ENCODE assay signal across 8 cellular contexts in the genomic region with DNA sequence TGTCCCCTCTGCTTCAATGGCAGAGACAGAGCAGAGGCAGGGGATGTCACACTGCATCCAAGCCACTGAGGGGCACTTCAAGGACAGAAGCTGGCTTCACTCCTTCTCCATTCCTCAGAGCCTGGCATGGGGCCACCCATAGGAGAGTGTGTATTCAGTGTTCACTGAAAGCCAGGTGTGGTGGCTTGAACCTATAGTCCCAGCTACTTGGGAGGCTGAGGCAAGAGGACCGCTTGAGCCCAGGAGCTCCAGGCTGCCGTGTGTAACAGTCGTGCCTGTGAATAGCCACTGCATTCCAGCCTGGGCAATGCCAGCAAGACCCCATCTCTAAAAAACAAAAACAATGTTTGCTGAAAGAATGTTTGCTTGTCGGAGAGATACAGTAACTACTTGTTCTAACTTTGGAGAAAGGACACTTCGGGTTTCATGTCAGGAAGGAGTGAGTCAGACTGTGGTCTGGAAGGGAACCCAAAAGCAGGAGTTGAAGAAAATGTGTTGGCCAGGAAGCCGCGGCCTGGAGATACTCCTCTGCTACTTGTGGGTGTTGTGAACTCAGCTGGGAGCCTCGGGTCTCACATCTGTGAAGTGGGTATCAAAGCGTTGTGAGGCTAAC. TPM values are rescaled to one million over a fixed set of nuclear protein-coding genes. Genes with fewer than 3 reads are reported as not detected.
DNase-seq lines count a peak whose midpoint lies in the region; ATAC-seq, FAIRE-seq and TF ChIP-seq lines count a peak whose summit lies in the region.

No MANE protein-coding gene starts in this region.

- H3K4me1 Mint-ChIP-seq in activated naive CD8-positive, alpha-beta T cell treated with anti-CD3 and anti-CD28 coated beads, Interleukin-2, amount 50 U/mL, for 24 hours, result peaks cover 63% of the 10 kb centered on the region

- H3K9ac ChIP-seq in keratinocyte (ENCODE audit: control insufficient read depth, extremely low read depth, insufficient read depth, low read length) (peak overlapping the region; percentile 46), MM.1S (ENCODE audit: low read length) (no peak overlapping the region)

- H3K27ac ChIP-seq in keratinocyte (ENCODE audit: control insufficient read depth, insufficient read depth, low read length) (peak overlapping the region; percentile 56), MM.1S (ENCODE audit: low read length) (no peak overlapping the region)

- H3K4me2 ChIP-seq in keratinocyte (ENCODE audit: control insufficient read depth, extremely low read depth, insufficient read depth, low read depth, low read length) (peak overlapping the region; percentile 52), MM.1S (ENCODE audit: low read depth, low read length) (no peak overlapping the region)

- H3K79me2 ChIP-seq in keratinocyte (ENCODE audit: control insufficient read depth, insufficient read depth, low read length) (peaks cover 81% of the 10 kb centered on the region), MM.1S (ENCODE audit: low read length) (peaks cover 98% of the 10 kb centered on the region)

- H3K9me1 ChIP-seq in keratinocyte (ENCODE audit: control insufficient read depth, extremely low read depth, insufficient read depth, low read length), result peaks cover 5% of the 10 kb centered on the region

- no peak overlapping the region for H2AFZ ChIP-seq in keratinocyte (ENCODE audit: control insufficient read depth, low read length)
- no peak overlapping the region for H2AFZ ChIP-seq in MM.1S (ENCODE audit: low read length)

- peak; percentile 81 for ATAC-seq in activated naive CD8-positive, alpha-beta T cell treated with anti-CD3 and anti-CD28 coated beads, Interleukin-2, amount 50 U/mL, for 24 hours
- no peak for ATAC-seq in HG03135 (IDR thresholded peaks at IDR 0.05; ENCODE audit: unreplicated experiment)

- peak overlapping the region; percentile 41 for H3K4me3 Mint-ChIP-seq in activated naive CD8-positive, alpha-beta T cell treated with anti-CD3 and anti-CD28 coated beads, Interleukin-2, amount 50 U/mL, for 24 hours

- H3F3A ChIP-seq in MM.1S (ENCODE audit: insufficient read depth, low read length), result no peaks in the 10 kb centered on the region

- dilution Hi-C loops in keratinocyte (cut with MboI; ENCODE audit: extremely low pct_ligation_motif_present, low sequenced_read_pairs), result no loop called here

- H3K9me3 Mint-ChIP-seq in activated naive CD8-positive, alpha-beta T cell treated with anti-CD3 and anti-CD28 coated beads, Interleukin-2, amount 50 U/mL, for 24 hours, result no peaks in the 10 kb centered on the region

- H3K4me3 ChIP-seq in keratinocyte (ENCODE audit: control insufficient read depth in 2 of 3, extremely low read depth in 1 of 3, insufficient read depth in 2 of 3, low read depth in 1 of 3, low read length in 3 of 3), result no peak overlapping the region
- H3K4me3 ChIP-seq in MM.1S (ENCODE audit: low read length), result no peak overlapping the region

- H3K27me3 ChIP-seq in keratinocyte (ENCODE audit: control insufficient read depth, extremely low read depth, insufficient read depth, low read length) (no peaks in the 10 kb centered on the region), MM.1S (replicated peaks; ENCODE audit: insufficient read depth, low read length) (no peaks in the 10 kb centered on the region)

- no peaks in the 10 kb centered on the region for H3K27me3 Mint-ChIP-seq in activated naive CD8-positive, alpha-beta T cell treated with anti-CD3 and anti-CD28 coated beads, Interleukin-2, amount 50 U/mL, for 24 hours

- H3K9me2 ChIP-seq in MM.1S (replicated peaks; ENCODE audit: insufficient read depth, low read length), result no peaks in the 10 kb centered on the region

- H3K36me3 Mint-ChIP-seq in activated naive CD8-positive, alpha-beta T cell treated with anti-CD3 and anti-CD28 coated beads, Interleukin-2, amount 50 U/mL, for 24 hours (ENCODE audit: low read depth), result peaks cover 7% of the 10 kb centered on the region

- FAIRE-seq in keratinocyte (lab: Jason Lieb, UNC), result peak; percentile 93

- H4K20me1 ChIP-seq in keratinocyte (ENCODE audit: control insufficient read depth, extremely low read depth, insufficient read depth, low read length) (peaks cover 24% of the 10 kb centered on the region), MM.1S (ENCODE audit: insufficient read depth, low read length) (peaks cover 21% of the 10 kb centered on the region)

- TF ChIP-seq CTCF in keratinocyte (optimal IDR thresholded peaks at IDR 0.05 in 1 of 3, IDR thresholded peaks at IDR 0.05 in 1 of 3, conservative IDR thresholded peaks at IDR 0.05 in 1 of 3; ENCODE audit: extremely low read depth in 1 of 3, insufficient read depth in 2 of 3, low read length in 3 of 3) (no peak), MM.1S (IDR thresholded peaks at IDR 0.05; ENCODE audit: low read length) (no peak)

- H3K9me3 ChIP-seq in keratinocyte (ENCODE audit: control insufficient read depth, low read depth, low read length) (no peaks in the 10 kb centered on the region), MM.1S (replicated peaks; ENCODE audit: insufficient read depth, low read length) (no peaks in the 10 kb centered on the region)

- peak overlapping the region; percentile 80 for H3K27ac Mint-ChIP-seq in activated naive CD8-positive, alpha-beta T cell treated with anti-CD3 and anti-CD28 coated beads, Interleukin-2, amount 50 U/mL, for 24 hours

- DNase-seq in ELR (ENCODE audit: low read depth), result peak; percentile 94
- DNase-seq in SKM-1 (lab: John Stamatoyannopoulos, UW; ENCODE audit: unreplicated experiment), result peak; percentile 2
- DNase-seq in activated naive CD8-positive, alpha-beta T cell treated with anti-CD3 and anti-CD28 coated beads, Interleukin-2, amount 50 U/mL, for 24 hours, result peak; percentile 58
- DNase-seq in keratinocyte (ENCODE audit: low read depth, low spot score), result no peak
- DNase-seq in stimulated activated CD8-positive, alpha-beta memory T cell treated with anti-CD3 and anti-CD28 coated beads, Interleukin-15, amount 100 ng/mL, for 4 hours (ENCODE audit: low read depth in 2 of 2), result peak; percentile 36 to 37
- DNase-seq in NCI-H128 (lab: John Stamatoyannopoulos, UW; ENCODE audit: unreplicated experiment), result no peak
- DNase-seq in MM.1S, result no peak

- H3K4me1 ChIP-seq in keratinocyte (ENCODE audit: control insufficient read depth, extremely low read depth, insufficient read depth, low read length) (peaks cover 44% of the 10 kb centered on the region), MM.1S (ENCODE audit: low read length) (no peaks in the 10 kb centered on the region)

- H3K36me3 ChIP-seq in keratinocyte (ENCODE audit: control insufficient read depth in 2 of 2, extremely low read depth in 1 of 2, insufficient read depth in 2 of 2, low read length in 2 of 2), result peaks cover 6 to 64% of the 10 kb centered on the region in 2 experiments
- H3K36me3 ChIP-seq in MM.1S (replicated peaks; ENCODE audit: insufficient read depth, low read length), result no peaks in the 10 kb centered on the region

RNA-seq across cellular contexts. Expression of a gene that starts 43.4 kb away (rescaled TPM):
- 14.4 to 47.6 TPM (median 28.2 TPM) in 3 replicates for polyA plus RNA-seq in keratinocyte
- polyA plus RNA-seq in keratinocyte (2011; ENCODE audit: low read depth), result 89.5 TPM
- 26.6 and 31.6 TPM in 2 replicates for polyA plus RNA-seq in keratinocyte (2011; cell fraction: cytosol; rRNA removed)
- 24.7 and 26.1 TPM in 2 replicates for polyA plus RNA-seq in keratinocyte (2011; cell fraction: nucleus; rRNA removed)
- polyA plus RNA-seq in keratinocyte (2012; ENCODE audit: low replicate concordance), result 21.3 and 54.2 TPM in 2 replicates
- 24.4 to 89.6 TPM (median 26.2 TPM) in 3 replicates for polyA minus RNA-seq in keratinocyte
- polyA minus RNA-seq in keratinocyte (2011; cell fraction: cytosol; rRNA and poly(A)+ RNA removed), result 32.6 TPM
- polyA minus RNA-seq in keratinocyte (2011; cell fraction: nucleus; rRNA and poly(A)+ RNA removed), result 14.0 and 17.8 TPM in 2 replicates

Comparison
In these comparisons a context has a peak if more than half of its experiments do, and no peak if none do; other contexts are left out.
1. DNase-seq: peak in ELR (single experiment), SKM-1 (single experiment), activated naive CD8-positive, alpha-beta T cell treated with anti-CD3 and anti-CD28 coated beads, Interleukin-2, amount 50 U/mL, for 24 hours (single experiment) and stimulated activated CD8-positive, alpha-beta memory T cell treated with anti-CD3 and anti-CD28 coated beads, Interleukin-15, amount 100 ng/mL, for 4 hours (2 of 2); none in keratinocyte (single experiment), NCI-H128 (single experiment) and MM.1S (single experiment).